In the genomic region with DNA sequence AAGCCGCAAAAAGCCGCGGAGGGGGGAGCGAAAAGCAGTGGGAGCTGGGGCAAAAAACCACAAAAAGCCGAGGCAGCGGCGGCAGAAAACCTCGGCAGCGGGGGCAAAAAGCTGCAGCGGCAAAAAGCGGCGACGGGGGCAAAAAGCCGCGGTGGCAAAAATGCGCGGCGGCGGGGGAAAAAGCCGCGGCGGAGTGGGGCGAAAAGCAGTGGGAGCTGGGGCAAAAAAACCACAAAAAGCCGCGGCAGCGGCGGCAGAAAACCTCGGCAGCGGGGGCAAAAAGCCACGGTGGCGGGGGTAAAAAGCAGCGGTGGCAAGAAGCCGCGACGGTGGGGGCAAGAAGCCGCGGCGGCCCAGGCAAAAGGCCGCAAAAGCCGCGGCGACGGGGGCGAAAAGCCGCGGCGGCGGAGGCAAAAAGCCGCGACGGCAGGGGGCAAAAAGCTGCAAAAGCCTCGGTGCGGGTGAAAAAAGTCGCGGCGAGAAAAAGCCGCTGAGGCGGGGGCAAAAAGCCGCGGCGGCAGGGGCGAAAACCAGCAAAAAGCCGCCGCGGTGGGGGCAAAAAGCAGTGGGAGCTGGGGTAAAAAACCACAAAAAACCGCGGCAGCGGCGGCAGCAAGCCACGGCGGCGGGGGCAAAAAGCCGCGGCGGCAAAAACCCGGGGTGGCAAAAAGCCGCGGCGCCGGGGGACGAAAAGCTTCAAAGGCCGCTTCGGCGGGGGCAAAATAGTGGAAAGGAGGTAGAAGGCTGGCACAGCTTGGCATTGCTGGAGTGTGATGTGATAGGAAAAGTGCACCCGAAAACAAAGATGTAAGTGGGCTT, we compare ENCODE assay signal across 9 cellular contexts.
DNase-seq lines count a peak whose midpoint lies in the region; ATAC-seq and TF ChIP-seq lines count a peak whose summit lies in the region.
"Had no signal": no experiment of that assay in that cellular context is flagged by ENCODE, and none has a peak within 500 bp of the region (broad histone marks: within the 10 kb centered on the region; RNA-seq: fewer than 3 reads in every experiment).

No MANE protein-coding gene starts in this region.

- peaks cover 17% of the 10 kb centered on the region for H3K27me3 Mint-ChIP-seq in activated T-cell treated with anti-CD3 and anti-CD28 coated beads, Interleukin-2, amount 50 U/mL, for 4 hours (ENCODE audit: low read depth)

- no peak for TF ChIP-seq CTCF in thoracic aorta (IDR thresholded peaks at IDR 0.05)
- no peak for TF ChIP-seq CTCF in RWPE1 (conservative IDR thresholded peaks at IDR 0.05; ENCODE audit: low read depth)

- no peaks in the 10 kb centered on the region for H3K9me3 ChIP-seq in thoracic aorta

- H3K9me3 Mint-ChIP-seq in activated T-cell treated with anti-CD3 and anti-CD28 coated beads, Interleukin-2, amount 50 U/mL, for 4 hours = peaks cover 4% of the 10 kb centered on the region

- peak; percentile 62 for DNase-seq in activated effector memory CD4-positive, alpha-beta T cell treated with anti-CD3 and anti-CD28 coated beads, Interleukin-2, amount 50 U/mL, for 16 hours
- DNase-seq in activated effector memory CD4-positive, alpha-beta T cell treated with Interleukin-2 at 50 U/mL for 16 hours = no peak
- no peak for DNase-seq in activated T-cell treated with anti-CD3 and anti-CD28 coated beads, Interleukin-2, amount 50 U/mL, for 4 hours
- DNase-seq in islet precursor cell (peak; percentile 43), thoracic aorta (ENCODE audit: low spot score) (no peak), RWPE1 (ENCODE audit: low spot score) (no peak)

- H3K27ac ChIP-seq in thoracic aorta = no peak overlapping the region
- H3K27ac ChIP-seq in RWPE1 = no peak overlapping the region

- H3K36me3 ChIP-seq in thoracic aorta = no peaks in the 10 kb centered on the region

- POLR2A ChIA-PET in RWPE1 (lab: Yijun Ruan, JAX; ENCODE audit: low non-redundant PET) = no interaction called here

- CTCF ChIA-PET in RWPE1 (lab: Yijun Ruan, JAX) = interaction anchor here (0.7 to 1.2 kb wide), 2 partner anchors 136 to 202 kb away, joined by 3 to 4 read pairs; no protein-coding TSS in a partner anchor

- H3K4me3 ChIP-seq in thoracic aorta = peak overlapping the region; percentile 69
- H3K4me3 ChIP-seq: GM12878 had no signal

- H3K36me3 Mint-ChIP-seq in activated T-cell treated with anti-CD3 and anti-CD28 coated beads, Interleukin-2, amount 50 U/mL, for 4 hours (ENCODE audit: insufficient read depth) = no peaks in the 10 kb centered on the region

- H3K4me1 ChIP-seq in thoracic aorta (ENCODE audit: control insufficient read depth in 1 of 2, low read depth in 2 of 2) = peaks cover 0 to 15% of the 10 kb centered on the region in 2 donors

- peaks cover 2% of the 10 kb centered on the region for H3K4me1 Mint-ChIP-seq in activated T-cell treated with anti-CD3 and anti-CD28 coated beads, Interleukin-2, amount 50 U/mL, for 4 hours (ENCODE audit: low read depth)

- H3K27me3 ChIP-seq in thoracic aorta (replicated peaks; ENCODE audit: insufficient read depth) = peaks cover 3% of the 10 kb centered on the region

- peak in 1 of 2 donors; percentile 18 for ATAC-seq in activated T-cell treated with anti-CD3 and anti-CD28 coated beads, Interleukin-2, amount 50 U/mL, for 4 hours
- no peak for ATAC-seq in thoracic aorta (ENCODE audit: insufficient number of reproducible peaks, low FRiP score, low read depth)
- ATAC-seq in HG02870 (IDR thresholded peaks at IDR 0.05; ENCODE audit: unreplicated experiment) = no peak
- ATAC-seq in HG03432 (IDR thresholded peaks at IDR 0.05; ENCODE audit: unreplicated experiment) = no peak
- ATAC-seq: GM12878 had no signal

- H3K4me3 Mint-ChIP-seq in activated T-cell treated with anti-CD3 and anti-CD28 coated beads, Interleukin-2, amount 50 U/mL, for 4 hours = peak overlapping the region; percentile 57

Comparison
In these comparisons a context has a peak if more than half of its experiments do, and no peak if none do; other contexts are left out.
1. DNase-seq: peak in activated effector memory CD4-positive, alpha-beta T cell treated with anti-CD3 and anti-CD28 coated beads, Interleukin-2, amount 50 U/mL, for 16 hours (single experiment) and islet precursor cell (single experiment); none in activated effector memory CD4-positive, alpha-beta T cell treated with Interleukin-2 at 50 U/mL for 16 hours (single experiment), activated T-cell treated with anti-CD3 and anti-CD28 coated beads, Interleukin-2, amount 50 U/mL, for 4 hours (single experiment), thoracic aorta (single experiment) and RWPE1 (single experiment).